1 cellular context compared by ENCODE assay signal in genomic region chr5:131796793-131797693, GRCh38.
TF ChIP-seq lines count a peak whose summit lies in the region.

Gene FNIP1, minus strand, starts transcription at chr5:131797017. Its CDS starts 96 bp downstream, at chr5:131796921.

TF ChIP-seq in K562, 482 proteins besides CTCF, POLR2A, EP300 and RAD21 (continued from another document and continues in another):
- TF ChIP-seq REST (CRISPR knock-in tag; IDR thresholded peaks at IDR 0.05; ENCODE audit: low read depth) (peak; percentile 72; the same call in 1 of the 2 replicates), ARID2 (IDR thresholded peaks at IDR 0.05) (0 out of 2 replicates have a peak, but pooled peaks have one; percentile 4), FOXK1 (CRISPR knock-in tag; IDR thresholded peaks at IDR 0.05; ENCODE audit: borderline replicate concordance) (peak; percentile 92), SMAD3 (CRISPR knock-in tag; conservative IDR thresholded peaks at IDR 0.05) (peak; percentile 79), RBBP5 (IDR thresholded peaks at IDR 0.05; ENCODE audit: borderline replicate concordance, insufficient read depth, low read length, poor library complexity, severe bottlenecking) (peak; percentile 79), NR1H2 (CRISPR knock-in tag; IDR thresholded peaks at IDR 0.05) (peak; percentile 34; the same call in 1 of the 2 replicates), RFX1 (IDR thresholded peaks at IDR 0.05) (peak; percentile 40; the same call in 1 of the 2 replicates), EP400 (IDR thresholded peaks at IDR 0.05) (peak; percentile 88), NR0B1 (IDR thresholded peaks at IDR 0.05; ENCODE audit: partially characterized antibody) (no peak), MEF2D (tag; conservative IDR thresholded peaks at IDR 0.05; ENCODE audit: low read depth) (peak; percentile 44; the same call in 1 of the 2 replicates), RREB1 (CRISPR knock-in tag; IDR thresholded peaks at IDR 0.05) (peak; percentile 83; the same call in 1 of the 2 replicates), FOXM1 (IDR thresholded peaks at IDR 0.05; ENCODE audit: low read depth) (peak; percentile 49; the same call in 1 of the 2 replicates), FOXM1 (CRISPR knock-in tag; IDR thresholded peaks at IDR 0.05; ENCODE audit: low read depth) (0 out of 2 replicates have a peak, but pooled peaks have one; percentile 95), KDM5B (IDR thresholded peaks at IDR 0.05; ENCODE audit: insufficient replicate concordance, low read depth, low read length) (peak; percentile 95), ZNF589 (CRISPR knock-in tag; IDR thresholded peaks at IDR 0.05; ENCODE audit: low read depth) (0 out of 2 replicates have a peak, but pooled peaks have one; percentile 22), PKNOX1 (IDR thresholded peaks at IDR 0.05) (peak; percentile 72), ZNF212 (CRISPR knock-in tag; IDR thresholded peaks at IDR 0.05) (peak; percentile 82; the same call in 1 of the 2 replicates), E4F1 (CRISPR knock-in tag; IDR thresholded peaks at IDR 0.05; ENCODE audit: borderline replicate concordance) (no peak), TRIM24 (IDR thresholded peaks at IDR 0.05) (no peak), NFIC (IDR thresholded peaks at IDR 0.05) (0 out of 2 replicates have a peak, but pooled peaks have one; percentile 23), ARID1B (IDR thresholded peaks at IDR 0.05) (peak; percentile 17; the same call in 1 of the 2 replicates), MLLT1 (IDR thresholded peaks at IDR 0.05) (peak in 1 of 2 experiments; percentile 53; a peak in 1 of 4 replicates), GTF2B (IDR thresholded peaks at IDR 0.05; ENCODE audit: extremely low read depth, insufficient read length) (peak; percentile 8), CBX3 (IDR thresholded peaks at IDR 0.05; ENCODE audit: borderline replicate concordance in 1 of 2, low read length in 2 of 2) (peak in 1 of 2 experiments; percentile 69; a peak in 1 of 3 replicates), CEBPG (CRISPR knock-in tag; IDR thresholded peaks at IDR 0.05) (no peak), CEBPG (tag; conservative IDR thresholded peaks at IDR 0.05 in 1 of 2, IDR thresholded peaks at IDR 0.05 in 1 of 2) (no peak), KLF6 (CRISPR knock-in tag; IDR thresholded peaks at IDR 0.05; ENCODE audit: borderline replicate concordance) (peak; percentile 23; the same call in 1 of the 2 replicates), GTF2E2 (tag; IDR thresholded peaks at IDR 0.05) (peak; percentile 96), RNF2 (IDR thresholded peaks at IDR 0.05) (peak; percentile 46), PREB (CRISPR knock-in tag; IDR thresholded peaks at IDR 0.05) (0 out of 2 replicates have a peak, but pooled peaks have one; percentile 72), TSHZ1 (CRISPR knock-in tag; IDR thresholded peaks at IDR 0.05) (0 out of 2 replicates have a peak, but pooled peaks have one; percentile 55), MYBL2 (IDR thresholded peaks at IDR 0.05; ENCODE audit: low read depth) (peak; percentile 85), MYBL2 (CRISPR knock-in tag; IDR thresholded peaks at IDR 0.05; ENCODE audit: borderline replicate concordance) (no peak), JUND (IDR thresholded peaks at IDR 0.05; ENCODE audit: borderline replicate concordance, low read depth, low read length) (peak; percentile 92), JUND (tag; IDR thresholded peaks at IDR 0.05; ENCODE audit: borderline replicate concordance, low read depth, low read length) (peak; percentile 71; the same call in 1 of the 3 replicates)
